In the genomic region with DNA sequence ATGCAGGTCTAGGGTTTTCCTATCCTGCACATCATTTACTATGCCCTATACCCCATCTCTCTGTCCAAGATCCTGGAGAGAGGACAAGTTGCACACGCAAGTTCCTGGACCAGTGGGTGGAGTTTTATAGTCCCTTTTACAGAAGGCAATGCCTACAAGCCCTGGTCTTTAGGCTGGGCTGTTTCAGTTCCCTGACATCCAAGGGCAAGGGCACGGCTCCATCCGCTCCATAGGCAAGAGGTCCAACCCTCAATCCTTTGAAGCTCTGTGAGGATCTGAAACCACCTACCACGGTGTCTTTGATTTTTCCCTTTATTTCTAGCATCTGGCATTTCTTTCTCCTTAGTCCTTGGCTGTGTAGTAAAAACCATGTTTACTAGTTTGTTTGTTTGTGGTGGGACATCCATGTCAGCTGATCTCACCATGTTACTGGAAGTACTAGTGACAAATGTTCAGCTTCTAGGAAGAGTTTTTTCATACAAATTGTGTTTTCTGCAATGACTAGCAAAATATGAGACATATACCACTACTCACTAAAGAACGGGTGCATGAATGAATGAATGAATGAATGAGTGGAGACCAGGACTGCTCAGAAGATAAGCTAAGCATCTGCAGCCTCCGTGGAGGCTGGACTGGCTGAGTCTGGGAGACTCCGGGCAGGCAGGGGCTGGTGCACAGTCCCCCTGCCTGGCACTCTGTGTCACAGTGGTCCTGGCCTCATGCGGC, we compare ENCODE assay signal across 18 cellular contexts.
DNase-seq lines count a peak whose midpoint lies in the region; ATAC-seq and FAIRE-seq lines count a peak whose summit lies in the region.
"Had no signal": no experiment of that assay in that cellular context is flagged by ENCODE, and none has a peak within 500 bp of the region (broad histone marks: within the 10 kb centered on the region; RNA-seq: fewer than 3 reads in every experiment).

No MANE protein-coding gene starts in this region.

- H4K91ac ChIP-seq in trophoblast cell (ENCODE audit: low read depth, low read length), result no peak overlapping the region

- H3K4me3 Mint-ChIP-seq in T-helper 17 cell, result no peak overlapping the region
- H3K4me3 Mint-ChIP-seq: CD4-positive, alpha-beta memory T cell; IgD-negative memory B cell had no signal

- no peak overlapping the region for H4K8ac ChIP-seq in trophoblast cell (ENCODE audit: low read depth, low read length)

- H3K36me3 Mint-ChIP-seq in T-helper 17 cell (ENCODE audit: low read depth), result peaks cover 6% of the 10 kb centered on the region

- peak; percentile 51 for DNase-seq in CD1c-positive myeloid dendritic cell (ENCODE audit: extremely low spot score)
- no peak for DNase-seq in T-helper 17 cell
- DNase-seq in islet precursor cell, result peak; percentile 40
- peak; percentile 27 for DNase-seq in small intestine
- DNase-seq in trophoblast cell, result no peak
- no peak for DNase-seq in iPS-NIHi11 (ENCODE audit: low spot score)
- DNase-seq in left cardiac atrium, result no peak
- DNase-seq: BE2C; CD4-positive, alpha-beta memory T cell; DMS79 treated with DMSO at 0.1 percent for 48 hours; GF-D8; GOT3; H7; KG1 had no signal

- no peak for FAIRE-seq in small intestine (lab: Jason Lieb, UNC)
- FAIRE-seq: HTR-8/SVneo had no signal

- no peak overlapping the region for H3K18ac ChIP-seq in trophoblast cell (ENCODE audit: low read length)

- ATAC-seq in T-helper 17 cell (no peak), left cardiac atrium (no peak)
- ATAC-seq: HCT116 had no signal

- no peaks in the 10 kb centered on the region for H3K27me3 Mint-ChIP-seq in T-helper 17 cell
- H3K27me3 Mint-ChIP-seq: CD4-positive, alpha-beta memory T cell; IgD-negative memory B cell had no signal

- no peaks in the 10 kb centered on the region for H3K79me2 ChIP-seq in trophoblast cell (ENCODE audit: control insufficient read depth, insufficient read depth, low read length, poor library complexity)

- no peaks in the 10 kb centered on the region for H3K27me3 ChIP-seq in small intestine (ENCODE audit: control insufficient read depth in 2 of 2, insufficient read depth in 2 of 2, low read length in 2 of 2)
- no peaks in the 10 kb centered on the region for H3K27me3 ChIP-seq in trophoblast cell (ENCODE audit: insufficient read depth, low read length)
- H3K27me3 ChIP-seq: BE2C had no signal

- H2AK5ac ChIP-seq in trophoblast cell (ENCODE audit: low read length), result no peak overlapping the region

- H3K4me1 ChIP-seq in small intestine (ENCODE audit: control insufficient read depth in 2 of 2, insufficient read depth in 1 of 2, low read depth in 1 of 2, low read length in 1 of 2), result peaks cover 0 to 5% of the 10 kb centered on the region in 2 donors
- H3K4me1 ChIP-seq in trophoblast cell (ENCODE audit: control insufficient read depth in 1 of 2, insufficient read depth in 2 of 2, low read length in 2 of 2), result no peaks in the 10 kb centered on the region

- no peaks in the 10 kb centered on the region for H3K36me3 ChIP-seq in small intestine (ENCODE audit: control insufficient read depth in 2 of 2, insufficient read depth in 2 of 2, low read length in 2 of 2)
- H3K36me3 ChIP-seq in trophoblast cell (ENCODE audit: control insufficient read depth in 1 of 2, insufficient read depth in 2 of 2, low read length in 2 of 2), result no peaks in the 10 kb centered on the region
- H3K36me3 ChIP-seq: BE2C had no signal

- H3K79me1 ChIP-seq in trophoblast cell (ENCODE audit: low read length), result no peaks in the 10 kb centered on the region

- H3K9me3 ChIP-seq in T-helper 17 cell (ENCODE audit: control insufficient read depth, low read length, poor library complexity, severe bottlenecking), result no peaks in the 10 kb centered on the region
- H3K9me3 ChIP-seq in small intestine (ENCODE audit: control insufficient read depth, low read depth), result no peaks in the 10 kb centered on the region
- H3K9me3 ChIP-seq in trophoblast cell (ENCODE audit: insufficient read depth, low read depth, low read length), result no peaks in the 10 kb centered on the region
- H3K9me3 ChIP-seq: BE2C had no signal

- H3K4me3 ChIP-seq in small intestine (ENCODE audit: low read depth in 1 of 2, low read length in 2 of 2), result no peak overlapping the region
- H3K4me3 ChIP-seq in trophoblast cell (ENCODE audit: low read depth, low read length), result no peak overlapping the region

- no peak overlapping the region for H3K23ac ChIP-seq in trophoblast cell (ENCODE audit: low read length)

- peak overlapping the region; percentile 21 for H3K27ac Mint-ChIP-seq in T-helper 17 cell
- H3K27ac Mint-ChIP-seq: IgD-negative memory B cell had no signal

- no peak overlapping the region for H3K27ac ChIP-seq in small intestine (ENCODE audit: low read depth in 1 of 2, low read length in 1 of 2)
- H3K27ac ChIP-seq in trophoblast cell (ENCODE audit: low read depth, low read length), result no peak overlapping the region
- H3K27ac ChIP-seq: C4-2B had no signal

- no peak overlapping the region for H2BK5ac ChIP-seq in trophoblast cell (ENCODE audit: low read depth, low read length, poor library complexity)

- no peak overlapping the region for H3K4me2 ChIP-seq in trophoblast cell (ENCODE audit: low read length)

- H2BK120ac ChIP-seq in trophoblast cell (ENCODE audit: insufficient read depth, low read length, poor library complexity), result no peak overlapping the region

- WGBS in small intestine, 3 donors, result 88 to 94% (median 90%) methylated on average over 8 of the region's 8 CpGs
- no CpG with 5 or more reads among the region's 8 CpGs for WGBS in trophoblast cell (ENCODE audit: extremely low coverage, insufficient coverage, insufficient read length)

- intact Hi-C loops in left cardiac atrium (cut with DNase I), result no loop called here

- H3K14ac ChIP-seq in trophoblast cell (ENCODE audit: low read length), result no peak overlapping the region

- no peak overlapping the region for H2AFZ ChIP-seq in trophoblast cell (ENCODE audit: insufficient read depth, low read length, poor library complexity)

- peaks cover 4% of the 10 kb centered on the region for H3K4me1 Mint-ChIP-seq in T-helper 17 cell

- no peak overlapping the region for H2BK12ac ChIP-seq in trophoblast cell (ENCODE audit: low read length)

- H3K9ac ChIP-seq in trophoblast cell (ENCODE audit: low read length), result no peak overlapping the region

- H3K4ac ChIP-seq in trophoblast cell (ENCODE audit: low read depth, low read length), result no peak overlapping the region

- no peak overlapping the region for H4K12ac ChIP-seq in trophoblast cell (ENCODE audit: low read depth, low read length)

Comparison
In these comparisons a context has a peak if more than half of its experiments do, and no peak if none do; other contexts are left out.
1. DNase-seq: peak in CD1c-positive myeloid dendritic cell (single experiment), islet precursor cell (single experiment) and small intestine (single experiment); none in T-helper 17 cell (0 of 3), trophoblast cell (0 of 2), iPS-NIHi11 (single experiment) and left cardiac atrium (single experiment).